ENCODE assay signal across 23 cellular contexts in the genomic region with DNA sequence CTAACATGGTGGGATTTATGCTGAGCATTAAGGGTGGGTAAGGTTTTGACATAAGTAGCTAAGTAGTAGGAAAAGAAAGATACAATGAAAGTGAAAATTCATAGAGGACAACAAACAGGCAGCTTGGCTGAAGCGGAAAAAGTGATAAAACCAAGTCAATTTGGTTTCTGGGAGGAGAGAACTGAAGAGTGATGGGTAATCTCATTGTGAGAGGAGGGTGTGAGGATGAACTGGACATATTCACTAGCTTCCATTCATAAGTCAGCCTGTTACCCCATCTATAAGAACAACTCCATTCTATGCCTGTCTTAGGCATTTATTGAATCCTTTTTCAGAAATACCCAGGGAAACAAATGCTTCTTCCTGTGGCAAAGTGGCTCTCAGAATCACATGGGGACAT.
DNase-seq lines count a peak whose midpoint lies in the region; ATAC-seq and TF ChIP-seq lines count a peak whose summit lies in the region.
"Had no signal": no experiment of that assay in that cellular context is flagged by ENCODE, and none has a peak within 500 bp of the region (broad histone marks: within the 10 kb centered on the region; RNA-seq: fewer than 3 reads in every experiment).

No MANE protein-coding gene starts in this region.

- peak; percentile 56 for ATAC-seq in activated CD8-positive, alpha-beta T cell treated with anti-CD3 and anti-CD28 coated beads for 36 hours
- ATAC-seq in activated CD8-positive, alpha-beta T cell treated with anti-CD3 and anti-CD28 coated beads, Interleukin-2, amount 10 ng/mL, durations not matched to agents 7 days and 5 days, result no peak
- peak; percentile 30 to 40 for ATAC-seq in activated T-cell treated with anti-CD3 and anti-CD28 coated beads, Interleukin-2, amount 50 U/mL, for 72 hours (replicated peaks in 1 of 2)
- peak; percentile 38 for ATAC-seq in stimulated activated naive CD8-positive, alpha-beta T cell treated with anti-CD3 and anti-CD28 coated beads, Interleukin-15, Interleukin-2, amounts not matched to agents 100 U/mL and 50 U/mL, for 24 hours
- no peak for ATAC-seq in stimulated activated naive CD8-positive, alpha-beta T cell treated with anti-CD3 and anti-CD28 coated beads, Interleukin-15, amount 100 ng/mL, for 72 hours
- ATAC-seq in activated CD8-positive, alpha-beta memory T cell treated with anti-CD3 and anti-CD28 coated beads, Interleukin-2, amount 10 ng/mL, durations not matched to agents 7 days and 5 days, result no peak
- ATAC-seq: A549, GM12878 had no signal

- peaks cover 12% of the 10 kb centered on the region for H3K4me1 Mint-ChIP-seq in activated CD8-positive, alpha-beta T cell treated with anti-CD3 and anti-CD28 coated beads for 36 hours (ENCODE audit: low read depth)
- no peaks in the 10 kb centered on the region for H3K4me1 Mint-ChIP-seq in activated CD8-positive, alpha-beta T cell treated with anti-CD3 and anti-CD28 coated beads, Interleukin-2, amount 10 ng/mL, durations not matched to agents 7 days and 5 days (ENCODE audit: low read depth)
- H3K4me1 Mint-ChIP-seq in activated T-cell treated with anti-CD3 and anti-CD28 coated beads, Interleukin-2, amount 50 U/mL, for 72 hours (ENCODE audit: low read depth), result peaks cover 13% of the 10 kb centered on the region
- peaks cover 8% of the 10 kb centered on the region for H3K4me1 Mint-ChIP-seq in stimulated activated naive CD8-positive, alpha-beta T cell treated with anti-CD3 and anti-CD28 coated beads, Interleukin-15, amount 100 ng/mL, for 72 hours
- H3K4me1 Mint-ChIP-seq in activated CD8-positive, alpha-beta memory T cell treated with anti-CD3 and anti-CD28 coated beads, Interleukin-2, amount 10 ng/mL, durations not matched to agents 7 days and 5 days, result peaks cover 3% of the 10 kb centered on the region
- H3K4me1 Mint-ChIP-seq: CD14-positive monocyte; CD8-positive, alpha-beta memory T cell had no signal

- no peak overlapping the region for H3K27ac Mint-ChIP-seq in activated CD8-positive, alpha-beta T cell treated with anti-CD3 and anti-CD28 coated beads for 36 hours
- H3K27ac Mint-ChIP-seq in activated CD8-positive, alpha-beta T cell treated with anti-CD3 and anti-CD28 coated beads, Interleukin-2, amount 10 ng/mL, durations not matched to agents 7 days and 5 days, result no peak overlapping the region
- H3K27ac Mint-ChIP-seq in activated T-cell treated with anti-CD3 and anti-CD28 coated beads, Interleukin-2, amount 50 U/mL, for 72 hours, result no peak overlapping the region
- no peak overlapping the region for H3K27ac Mint-ChIP-seq in stimulated activated naive CD8-positive, alpha-beta T cell treated with anti-CD3 and anti-CD28 coated beads, Interleukin-15, amount 100 ng/mL, for 72 hours
- no peak overlapping the region for H3K27ac Mint-ChIP-seq in activated CD8-positive, alpha-beta memory T cell treated with anti-CD3 and anti-CD28 coated beads, Interleukin-2, amount 10 ng/mL, durations not matched to agents 7 days and 5 days
- H3K27ac Mint-ChIP-seq: CD14-positive monocyte; CD4-positive, alpha-beta T cell; CD8-positive, alpha-beta memory T cell had no signal

- no peaks in the 10 kb centered on the region for H3K36me3 Mint-ChIP-seq in activated CD8-positive, alpha-beta T cell treated with anti-CD3 and anti-CD28 coated beads for 36 hours (ENCODE audit: low read depth)
- no peaks in the 10 kb centered on the region for H3K36me3 Mint-ChIP-seq in activated CD8-positive, alpha-beta T cell treated with anti-CD3 and anti-CD28 coated beads, Interleukin-2, amount 10 ng/mL, durations not matched to agents 7 days and 5 days (ENCODE audit: low read depth)
- H3K36me3 Mint-ChIP-seq in activated T-cell treated with anti-CD3 and anti-CD28 coated beads, Interleukin-2, amount 50 U/mL, for 72 hours (ENCODE audit: insufficient read depth in 2 of 2), result no peaks in the 10 kb centered on the region
- H3K36me3 Mint-ChIP-seq in activated CD8-positive, alpha-beta memory T cell treated with anti-CD3 and anti-CD28 coated beads, Interleukin-2, amount 10 ng/mL, durations not matched to agents 7 days and 5 days, result no peaks in the 10 kb centered on the region
- H3K36me3 Mint-ChIP-seq: CD14-positive monocyte; CD8-positive, alpha-beta memory T cell had no signal

- POLR2A ChIA-PET in activated CD8-positive, alpha-beta T cell treated with anti-CD3 and anti-CD28 coated beads for 36 hours (lab: Charles Lee), result interaction anchor here (0.5 kb wide), 1 partner anchor 218 kb away, joined by 3 read pairs; no protein-coding TSS in a partner anchor
- POLR2A ChIA-PET in activated CD8-positive, alpha-beta T cell treated with anti-CD3 and anti-CD28 coated beads, Interleukin-2, amount 10 ng/mL, durations not matched to agents 7 days and 5 days (lab: Charles Lee), result no interaction called here

- no peaks in the 10 kb centered on the region for H3K27me3 Mint-ChIP-seq in activated CD8-positive, alpha-beta T cell treated with anti-CD3 and anti-CD28 coated beads for 36 hours
- peaks cover 3% of the 10 kb centered on the region for H3K27me3 Mint-ChIP-seq in activated CD8-positive, alpha-beta T cell treated with anti-CD3 and anti-CD28 coated beads, Interleukin-2, amount 10 ng/mL, durations not matched to agents 7 days and 5 days (ENCODE audit: low read depth)
- H3K27me3 Mint-ChIP-seq in activated T-cell treated with anti-CD3 and anti-CD28 coated beads, Interleukin-2, amount 50 U/mL, for 72 hours (ENCODE audit: low read depth), result no peaks in the 10 kb centered on the region
- H3K27me3 Mint-ChIP-seq in stimulated activated naive CD8-positive, alpha-beta T cell treated with anti-CD3 and anti-CD28 coated beads, Interleukin-15, amount 100 ng/mL, for 72 hours, result no peaks in the 10 kb centered on the region
- no peaks in the 10 kb centered on the region for H3K27me3 Mint-ChIP-seq in activated CD8-positive, alpha-beta memory T cell treated with anti-CD3 and anti-CD28 coated beads, Interleukin-2, amount 10 ng/mL, durations not matched to agents 7 days and 5 days
- H3K27me3 Mint-ChIP-seq: CD4-positive, alpha-beta T cell had no signal

- intact Hi-C loops in activated CD8-positive, alpha-beta T cell treated with anti-CD3 and anti-CD28 coated beads for 36 hours (cut with micrococcal nuclease), result no loop called here

- no peak overlapping the region for H3K4me3 Mint-ChIP-seq in activated CD8-positive, alpha-beta T cell treated with anti-CD3 and anti-CD28 coated beads for 36 hours
- no peak overlapping the region for H3K4me3 Mint-ChIP-seq in activated CD8-positive, alpha-beta T cell treated with anti-CD3 and anti-CD28 coated beads, Interleukin-2, amount 10 ng/mL, durations not matched to agents 7 days and 5 days
- H3K4me3 Mint-ChIP-seq in activated T-cell treated with anti-CD3 and anti-CD28 coated beads, Interleukin-2, amount 50 U/mL, for 72 hours, result no peak overlapping the region
- H3K4me3 Mint-ChIP-seq in stimulated activated naive CD8-positive, alpha-beta T cell treated with anti-CD3 and anti-CD28 coated beads, Interleukin-15, amount 100 ng/mL, for 72 hours, result no peak overlapping the region
- H3K4me3 Mint-ChIP-seq in activated CD8-positive, alpha-beta memory T cell treated with anti-CD3 and anti-CD28 coated beads, Interleukin-2, amount 10 ng/mL, durations not matched to agents 7 days and 5 days, result no peak overlapping the region
- H3K4me3 Mint-ChIP-seq: CD14-positive monocyte; CD4-positive, alpha-beta T cell; CD8-positive, alpha-beta memory T cell had no signal

- CTCF ChIA-PET in activated CD8-positive, alpha-beta T cell treated with anti-CD3 and anti-CD28 coated beads for 36 hours (lab: Charles Lee), result interaction anchor here (1.2 to 2.2 kb wide), 3 partner anchors 26 to 220 kb away, joined by 3 to 10 read pairs (median 3); no protein-coding TSS in a partner anchor
- CTCF ChIA-PET in activated CD8-positive, alpha-beta T cell treated with anti-CD3 and anti-CD28 coated beads, Interleukin-2, amount 10 ng/mL, durations not matched to agents 7 days and 5 days (lab: Charles Lee), result interaction anchor here (1.0 kb wide), 1 partner anchor 35 kb away, joined by 3 read pairs; no protein-coding TSS in a partner anchor
- CTCF ChIA-PET in activated CD8-positive, alpha-beta memory T cell treated with anti-CD3 and anti-CD28 coated beads, Interleukin-2, amount 10 ng/mL, durations not matched to agents 7 days and 5 days (lab: Charles Lee), result no interaction called here

- DNase-seq in activated CD8-positive, alpha-beta T cell treated with anti-CD3 and anti-CD28 coated beads for 36 hours, result no peak
- no peak for DNase-seq in activated CD8-positive, alpha-beta T cell treated with anti-CD3 and anti-CD28 coated beads, Interleukin-2, amount 10 ng/mL, durations not matched to agents 7 days and 5 days
- DNase-seq in activated T-cell treated with anti-CD3 and anti-CD28 coated beads, Interleukin-2, amount 50 U/mL, for 72 hours, result no peak
- DNase-seq in activated T-cell treated with anti-CD3 and anti-CD28 coated beads, Interleukin-2, amount 50 U/mL, for 1 hour, result no peak
- DNase-seq in stimulated activated naive CD8-positive, alpha-beta T cell treated with anti-CD3 and anti-CD28 coated beads, Interleukin-15, Interleukin-2, amounts not matched to agents 100 U/mL and 50 U/mL, for 24 hours, result no peak
- no peak for DNase-seq in stimulated activated naive CD8-positive, alpha-beta T cell treated with anti-CD3 and anti-CD28 coated beads, Interleukin-15, amount 100 ng/mL, for 72 hours
- DNase-seq in activated CD8-positive, alpha-beta memory T cell treated with anti-CD3 and anti-CD28 coated beads, Interleukin-2, amount 10 ng/mL, durations not matched to agents 7 days and 5 days, result no peak
- DNase-seq: 8988T; ACHN; AML-193; BE2C; CD4-positive, alpha-beta T cell; CD8-positive, alpha-beta memory T cell; DMS 273 treated with DMSO at 0.1 percent for 48 hours; DMS79; EL; GDM1; GM23248; H7; HCEC 1CT had no signal

- TF ChIP-seq CTCF in activated CD8-positive, alpha-beta T cell treated with anti-CD3 and anti-CD28 coated beads for 36 hours (IDR thresholded peaks at IDR 0.05), result no peak

- H3K9me3 Mint-ChIP-seq in activated CD8-positive, alpha-beta T cell treated with anti-CD3 and anti-CD28 coated beads for 36 hours, result no peaks in the 10 kb centered on the region
- no peaks in the 10 kb centered on the region for H3K9me3 Mint-ChIP-seq in activated CD8-positive, alpha-beta T cell treated with anti-CD3 and anti-CD28 coated beads, Interleukin-2, amount 10 ng/mL, durations not matched to agents 7 days and 5 days (ENCODE audit: insufficient read depth)
- H3K9me3 Mint-ChIP-seq in activated T-cell treated with anti-CD3 and anti-CD28 coated beads, Interleukin-2, amount 50 U/mL, for 72 hours, result no peaks in the 10 kb centered on the region
- no peaks in the 10 kb centered on the region for H3K9me3 Mint-ChIP-seq in stimulated activated naive CD8-positive, alpha-beta T cell treated with anti-CD3 and anti-CD28 coated beads, Interleukin-15, amount 100 ng/mL, for 72 hours
- H3K9me3 Mint-ChIP-seq in activated CD8-positive, alpha-beta memory T cell treated with anti-CD3 and anti-CD28 coated beads, Interleukin-2, amount 10 ng/mL, durations not matched to agents 7 days and 5 days (ENCODE audit: low read depth), result no peaks in the 10 kb centered on the region
- H3K9me3 Mint-ChIP-seq: CD4-positive, alpha-beta T cell; CD8-positive, alpha-beta memory T cell had no signal

Comparison
In these comparisons a context has a peak if more than half of its experiments do, and no peak if none do; other contexts are left out.
1. ATAC-seq: peak in activated CD8-positive, alpha-beta T cell treated with anti-CD3 and anti-CD28 coated beads for 36 hours (single experiment), activated T-cell treated with anti-CD3 and anti-CD28 coated beads, Interleukin-2, amount 50 U/mL, for 72 hours (2 of 2) and stimulated activated naive CD8-positive, alpha-beta T cell treated with anti-CD3 and anti-CD28 coated beads, Interleukin-15, Interleukin-2, amounts not matched to agents 100 U/mL and 50 U/mL, for 24 hours (single experiment); none in activated CD8-positive, alpha-beta T cell treated with anti-CD3 and anti-CD28 coated beads, Interleukin-2, amount 10 ng/mL, durations not matched to agents 7 days and 5 days (single experiment), stimulated activated naive CD8-positive, alpha-beta T cell treated with anti-CD3 and anti-CD28 coated beads, Interleukin-15, amount 100 ng/mL, for 72 hours (single experiment) and activated CD8-positive, alpha-beta memory T cell treated with anti-CD3 and anti-CD28 coated beads, Interleukin-2, amount 10 ng/mL, durations not matched to agents 7 days and 5 days (single experiment).